ENCODE assay signal across 21 cellular contexts in genomic region chr17:56710986-56711385, GRCh38.
DNase-seq lines count a peak whose midpoint lies in the region; ATAC-seq and TF ChIP-seq lines count a peak whose summit lies in the region.
"Had no signal": no experiment of that assay in that cellular context is flagged by ENCODE, and none has a peak within 500 bp of the region (broad histone marks: within the 10 kb centered on the region; RNA-seq: fewer than 3 reads in every experiment).

No MANE protein-coding gene starts in this region.

- no peak overlapping the region for H3K4me3 ChIP-seq in IMR-90 (ENCODE audit: insufficient read depth, low read depth, low read length)
- H3K4me3 ChIP-seq: BLaER1, PC-9 had no signal

- H4K8ac ChIP-seq in IMR-90 (ENCODE audit: low read depth in 2 of 2, low read length in 2 of 2), result no peak overlapping the region

- peaks cover 8% of the 10 kb centered on the region for H3K9me1 ChIP-seq in IMR-90 (ENCODE audit: insufficient read depth, low read length)

- H3K27me3 ChIP-seq in IMR-90 (ENCODE audit: control insufficient read depth, insufficient read depth, low read length), result no peaks in the 10 kb centered on the region
- no peaks in the 10 kb centered on the region for H3K27me3 ChIP-seq in foreskin keratinocyte
- H3K27me3 ChIP-seq: BLaER1 had no signal

- intact Hi-C loops in IMR-90 (cut with micrococcal nuclease), result loop anchor here (10.0 kb wide), 1 partner anchor 276 kb away; no protein-coding TSS in a partner anchor

- DNase-seq in 8988T, result peak; percentile 50
- no peak for DNase-seq in IMR-90
- DNase-seq in foreskin keratinocyte, result peak in 1 of 2 donors; percentile 32
- DNase-seq in myocyte (ENCODE audit: low read depth), result peak; percentile 91
- DNase-seq in NCI-H526 (lab: John Stamatoyannopoulos, UW), result no peak
- DNase-seq: CD8-positive, alpha-beta memory T cell; DMS53; EL; H9; Kasumi-1; NCI-H1092 treated with DMSO at 0.1 percent for 48 hours; NCI-H146; NCI-H2029 treated with DMSO at 0.1 percent for 48 hours; NCI-H2171 treated with DMSO at 0.1 percent for 48 hours; NCI-H774 had no signal

- peak overlapping the region; percentile 61 for H2AFZ ChIP-seq in IMR-90 (replicated peaks; ENCODE audit: low read length, poor library complexity)
- H2AFZ ChIP-seq: PC-9 had no signal

- H4K20me1 ChIP-seq in IMR-90 (ENCODE audit: insufficient read depth, low read length), result no peaks in the 10 kb centered on the region
- H4K20me1 ChIP-seq: BLaER1 had no signal

- no peak overlapping the region for H3K9ac ChIP-seq in IMR-90 (ENCODE audit: low read depth, low read length)
- H3K9ac ChIP-seq: BLaER1 had no signal

- H3K79me1 ChIP-seq in IMR-90 (ENCODE audit: low read depth in 1 of 2, low read length in 2 of 2), result no peaks in the 10 kb centered on the region

- no peak for TF ChIP-seq POLR2A in IMR-90 (IDR thresholded peaks at IDR 0.05; ENCODE audit: low read depth, low read length)

- in situ Hi-C loops in IMR-90 (cut with MboI; ENCODE audit: low sequenced_read_pairs), result loop anchor here (5.0 to 10.0 kb wide), 3 partner anchors 119 to 866 kb away; partner anchors contain the start of gene NOG

- ATAC-seq in IMR-90 (ENCODE audit: low read depth) (no peak), foreskin keratinocyte (peak; percentile 44), GM21576 (IDR thresholded peaks at IDR 0.05; ENCODE audit: unreplicated experiment) (no peak), GM19328 (IDR thresholded peaks at IDR 0.05; ENCODE audit: unreplicated experiment) (no peak), HG03378 (IDR thresholded peaks at IDR 0.05; ENCODE audit: unreplicated experiment) (no peak)

- no peaks in the 10 kb centered on the region for H3K36me3 ChIP-seq in IMR-90 (ENCODE audit: control insufficient read depth, insufficient read depth, low read length)
- H3K36me3 ChIP-seq: BLaER1 had no signal

- no peak overlapping the region for H3K18ac ChIP-seq in IMR-90 (ENCODE audit: low read depth, low read length)

- 0 out of 2 replicates have a peak overlapping the region, but pooled peaks have one; percentile 49 for H4K91ac ChIP-seq in IMR-90 (ENCODE audit: insufficient read depth, low read depth, low read length)

- H3K27ac ChIP-seq in IMR-90 (ENCODE audit: insufficient read depth, low read length) (no peak overlapping the region), foreskin keratinocyte (no peak overlapping the region)
- H3K27ac ChIP-seq: BLaER1, HL-60, PC-9 had no signal

- H3K56ac ChIP-seq in IMR-90 (ENCODE audit: extremely low read depth, insufficient read depth, low read length), result no peak overlapping the region

- 67% methylated on average over 1 of the region's 6 CpGs; no CpG with 5 or more reads in 1 of the 2 experiments for WGBS in IMR-90 (ENCODE audit: extremely low coverage in 2 of 2, insufficient read length in 1 of 2), 2 experiments

- no peak overlapping the region for H4K5ac ChIP-seq in IMR-90 (ENCODE audit: low read depth, low read length)

- no TSS peak for BruUV-seq in IMR-90 (replicated peaks; lab: Mats Ljungman, UMichigan)

- no peak overlapping the region for H3K4me2 ChIP-seq in IMR-90 (ENCODE audit: low read depth, low read length)
- H3K4me2 ChIP-seq: BLaER1, PC-9 had no signal

- no peak overlapping the region for H2AK5ac ChIP-seq in IMR-90 (ENCODE audit: low read depth, low read length)

- H3K14ac ChIP-seq in IMR-90 (replicated peaks; ENCODE audit: low read depth, low read length), result peak overlapping the region; percentile 16; the same call in 1 of the 2 replicates

- CTCF ChIA-PET in IMR-90 (lab: Yijun Ruan, JAX), result interaction anchor here (0.7 kb wide), 2 partner anchors 118 to 1134 kb away, joined by 3 to 4 read pairs; partner anchors contain the start of gene NOG

- H2BK5ac ChIP-seq in IMR-90 (ENCODE audit: low read depth, low read length, poor library complexity, severe bottlenecking), result no peak overlapping the region

- peaks cover 19% of the 10 kb centered on the region for H3K4me1 ChIP-seq in IMR-90 (ENCODE audit: control insufficient read depth, insufficient read depth, low read length)
- H3K4me1 ChIP-seq in foreskin keratinocyte, result peaks cover 12% of the 10 kb centered on the region

- POLR2A ChIA-PET in IMR-90 (lab: Charles Lee; ENCODE audit: unreplicated experiment), result no interaction called here

- dilution Hi-C loops in IMR-90 (cut with HindIII; ENCODE audit: low sequenced_read_pairs, unreplicated experiment), result no loop called here

- H2BK15ac ChIP-seq in IMR-90 (ENCODE audit: low read depth, low read length), result no peak overlapping the region

- H2BK120ac ChIP-seq in IMR-90 (ENCODE audit: low read depth, low read length), result no peak overlapping the region

- no peak overlapping the region for H2AK9ac ChIP-seq in IMR-90 (replicated peaks; ENCODE audit: low read depth, low read length, poor library complexity)

- H3K9me3 ChIP-seq in IMR-90 (ENCODE audit: control insufficient read depth, insufficient read depth, low read length), result no peaks in the 10 kb centered on the region

- TF ChIP-seq RAD21 in IMR-90 (IDR thresholded peaks at IDR 0.05; ENCODE audit: low read length), result no peak

- no peak overlapping the region for H2BK20ac ChIP-seq in IMR-90 (ENCODE audit: low read depth, low read length)

- H3K4ac ChIP-seq in IMR-90 (ENCODE audit: low read depth, low read length), result 0 out of 2 replicates have a peak overlapping the region, but pooled peaks have one; percentile 31

- H3K23ac ChIP-seq in IMR-90 (ENCODE audit: low read depth, low read length), result no peak overlapping the region

- no peak for TF ChIP-seq CTCF in IMR-90 (conservative IDR thresholded peaks at IDR 0.05; ENCODE audit: low read depth, low read length)
- TF ChIP-seq CTCF in foreskin keratinocyte (conservative IDR thresholded peaks at IDR 0.05), result no peak

TF ChIP-seq in IMR-90, 13 proteins besides CTCF, POLR2A, EP300 and RAD21:
- TF ChIP-seq CHD1 (IDR thresholded peaks at IDR 0.05; ENCODE audit: low read depth, low read length) (no peak), NFE2L2 (IDR thresholded peaks at IDR 0.05; ENCODE audit: low read depth, low read length) (no peak), RFX5 (IDR thresholded peaks at IDR 0.05; ENCODE audit: low read depth, low read length) (no peak), USF2 (IDR thresholded peaks at IDR 0.05; ENCODE audit: low read depth, low read length) (no peak), CEBPB (IDR thresholded peaks at IDR 0.05; ENCODE audit: low read depth, low read length) (no peak), BHLHE40 (IDR thresholded peaks at IDR 0.05; ENCODE audit: low read depth, low read length) (no peak), SMC3 (IDR thresholded peaks at IDR 0.05; ENCODE audit: low read depth, low read length) (no peak), MAZ (IDR thresholded peaks at IDR 0.05; ENCODE audit: borderline replicate concordance, low read depth, low read length) (no peak), MXI1 (IDR thresholded peaks at IDR 0.05; ENCODE audit: borderline replicate concordance, low read depth, low read length) (no peak), MAFK (IDR thresholded peaks at IDR 0.05; ENCODE audit: low read depth, low read length) (no peak), FOS (IDR thresholded peaks at IDR 0.05; ENCODE audit: low read depth, low read length) (no peak), ELK1 (IDR thresholded peaks at IDR 0.05; ENCODE audit: borderline replicate concordance, low read depth, low read length) (no peak), RCOR1 (IDR thresholded peaks at IDR 0.05; ENCODE audit: insufficient replicate concordance, low read length) (no peak)

Comparison
In these comparisons a context has a peak if more than half of its experiments do, and no peak if none do; other contexts are left out.
1. DNase-seq: peak in 8988T (single experiment) and myocyte (single experiment); none in IMR-90 (single experiment) and NCI-H526 (0 of 2).